ENCODE assay signal across 16 cellular contexts in genomic region chr11:120215634-120216033, GRCh38. TPM values are rescaled to one million over a fixed set of nuclear protein-coding genes. Genes with fewer than 3 reads are reported as not detected.
DNase-seq lines count a peak whose midpoint lies in the region; ATAC-seq and TF ChIP-seq lines count a peak whose summit lies in the region.
"Had no signal": no experiment of that assay in that cellular context is flagged by ENCODE, and none has a peak within 500 bp of the region (broad histone marks: within the 10 kb centered on the region; RNA-seq: fewer than 3 reads in every experiment).

No MANE protein-coding gene starts in this region.

- no peak for ATAC-seq in GM21367 (IDR thresholded peaks at IDR 0.05; ENCODE audit: unreplicated experiment)

- peaks cover 0 to 26% (median 2%) of the 10 kb centered on the region in 3 donors for H3K27me3 ChIP-seq in skeletal muscle tissue (ENCODE audit: control insufficient read depth in 3 of 3, insufficient read depth in 3 of 3, low read length in 3 of 3)
- H3K27me3 ChIP-seq: testis had no signal

- no peaks in the 10 kb centered on the region for H3K9me3 ChIP-seq in skeletal muscle tissue (ENCODE audit: control insufficient read depth in 3 of 3, low read length in 3 of 3)
- H3K9me3 ChIP-seq: neutrophil, testis had no signal

- no peak overlapping the region for H3K9ac ChIP-seq in skeletal muscle tissue (ENCODE audit: low read depth in 1 of 3, low read length in 3 of 3)

- H3K4me3 ChIP-seq in cardiac fibroblast (replicated peaks in 1 of 2; ENCODE audit: low read depth in 2 of 2, low read length in 2 of 2): no peak overlapping the region
- H3K4me3 ChIP-seq in skeletal muscle tissue (ENCODE audit: low read length in 3 of 3): peak overlapping the region in 1 of 3 donors; percentile 32
- H3K4me3 ChIP-seq: testis had no signal

- peak; percentile 48 for DNase-seq in HCEC 1CT
- DNase-seq in cardiac fibroblast (ENCODE audit: low read depth in 2 of 2): peak; percentile 57 to 69
- peak; percentile 58 for DNase-seq in iris pigment epithelial cell (ENCODE audit: low read depth)
- DNase-seq in NCI-H748 treated with DMSO at 0.1 percent for 48 hours (lab: John Stamatoyannopoulos, UW): no peak
- no peak for DNase-seq in pons (ENCODE audit: low spot score)
- no peak for DNase-seq in activated T-cell treated with anti-CD3 and anti-CD28 coated beads for 4 hours
- DNase-seq: activated CD4-positive, alpha-beta T cell treated with anti-CD3 and anti-CD28 coated beads, Interleukin-2, amount 50 U/mL, for 4 hours; CD4-positive, CD25-positive, alpha-beta regulatory T cell; immature natural killer cell; stimulated activated CD4-positive, alpha-beta T cell treated with anti-CD3 and anti-CD28 coated beads, Interleukin-4, amount 100 ng/mL, for 24 hours; SW 1271; testis had no signal

- H3K27ac ChIP-seq in skeletal muscle tissue (ENCODE audit: low read depth, low read length): peak overlapping the region; percentile 54
- H3K27ac ChIP-seq: HL-60, neutrophil, testis had no signal

- H3K4me1 ChIP-seq in skeletal muscle tissue (ENCODE audit: control insufficient read depth in 3 of 3, insufficient read depth in 3 of 3, low read length in 3 of 3): peaks cover 45 to 57% (median 53%) of the 10 kb centered on the region in 3 donors

- H3K36me3 ChIP-seq in skeletal muscle tissue (ENCODE audit: control insufficient read depth in 3 of 3, insufficient read depth in 3 of 3, low read length in 3 of 3): peaks cover 0 to 14% (median 4%) of the 10 kb centered on the region in 3 donors
- H3K36me3 ChIP-seq: neutrophil had no signal

- TF ChIP-seq CTCF in cardiac fibroblast (IDR thresholded peaks at IDR 0.05; ENCODE audit: low read depth, low read length): no peak

RNA-seq across cellular contexts. Expression of gene OAF, which starts 4.8 kb away (rescaled TPM):
- total RNA-seq in skeletal muscle tissue: 13.6 TPM

RNA-seq across cellular contexts. Expression of gene POU2F3, which starts 24.3 kb away (rescaled TPM):
- not detected for total RNA-seq in skeletal muscle tissue
- total RNA-seq: CD4-positive, CD25-positive, alpha-beta regulatory T cell had no signal

Comparison
In these comparisons a context has a peak if more than half of its experiments do, and no peak if none do; other contexts are left out.
1. DNase-seq: peak in HCEC 1CT (single experiment), cardiac fibroblast (2 of 2) and iris pigment epithelial cell (single experiment); none in NCI-H748 treated with DMSO at 0.1 percent for 48 hours (single experiment), pons (single experiment) and activated T-cell treated with anti-CD3 and anti-CD28 coated beads for 4 hours (single experiment).